In the genomic region with DNA sequence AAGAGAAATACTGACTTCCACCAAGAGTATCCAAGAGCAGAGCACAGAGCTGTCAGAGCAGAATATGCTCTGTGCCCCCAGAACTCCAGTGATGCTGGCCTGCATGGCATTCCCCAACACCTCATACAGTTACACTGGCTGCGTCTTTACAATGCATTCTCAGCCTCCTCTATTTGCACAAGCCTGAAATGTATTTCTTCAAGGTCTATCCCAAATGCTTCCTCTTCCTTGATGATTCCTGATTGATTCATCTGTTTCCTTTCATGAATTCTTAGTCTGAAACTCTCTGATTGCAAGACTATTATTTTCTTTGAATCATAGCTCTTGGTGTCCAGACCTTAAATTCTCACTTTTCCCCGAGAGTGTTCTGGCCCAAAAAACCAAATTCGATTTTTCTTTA, we compare ENCODE assay signal across 1 cellular context.
TF ChIP-seq lines count a peak whose summit lies in the region.

No MANE protein-coding gene starts in this region.

TF ChIP-seq in HepG2, 621 proteins besides CTCF, POLR2A, EP300 and RAD21 (continued from another document):
- TF ChIP-seq CREB1 (IDR thresholded peaks at IDR 0.05) (no peak), CREB1 (CRISPR knock-in tag; IDR thresholded peaks at IDR 0.05) (no peak), DPF2 (CRISPR knock-in tag; IDR thresholded peaks at IDR 0.05; ENCODE audit: borderline replicate concordance, low read depth) (no peak), ZNF737 (CRISPR knock-in tag; IDR thresholded peaks at IDR 0.05; ENCODE audit: borderline replicate concordance) (no peak), ZNF260 (CRISPR knock-in tag; IDR thresholded peaks at IDR 0.05; ENCODE audit: borderline replicate concordance, low read depth) (no peak)
- TF ChIP-seq, protein P1, sequence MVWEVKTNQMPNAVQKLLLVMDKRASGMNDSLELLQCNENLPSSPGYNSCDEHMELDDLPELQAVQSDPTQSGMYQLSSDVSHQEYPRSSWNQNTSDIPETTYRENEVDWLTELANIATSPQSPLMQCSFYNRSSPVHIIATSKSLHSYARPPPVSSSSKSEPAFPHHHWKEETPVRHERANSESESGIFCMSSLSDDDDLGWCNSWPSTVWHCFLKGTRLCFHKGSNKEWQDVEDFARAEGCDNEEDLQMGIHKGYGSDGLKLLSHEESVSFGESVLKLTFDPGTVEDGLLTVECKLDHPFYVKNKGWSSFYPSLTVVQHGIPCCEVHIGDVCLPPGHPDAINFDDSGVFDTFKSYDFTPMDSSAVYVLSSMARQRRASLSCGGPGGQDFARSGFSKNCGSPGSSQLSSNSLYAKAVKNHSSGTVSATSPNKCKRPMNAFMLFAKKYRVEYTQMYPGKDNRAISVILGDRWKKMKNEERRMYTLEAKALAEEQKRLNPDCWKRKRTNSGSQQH (CRISPR knock-in tag; IDR thresholded peaks at IDR 0.05; ENCODE audit: low read depth) = no peak
- TF ChIP-seq, protein P2, sequence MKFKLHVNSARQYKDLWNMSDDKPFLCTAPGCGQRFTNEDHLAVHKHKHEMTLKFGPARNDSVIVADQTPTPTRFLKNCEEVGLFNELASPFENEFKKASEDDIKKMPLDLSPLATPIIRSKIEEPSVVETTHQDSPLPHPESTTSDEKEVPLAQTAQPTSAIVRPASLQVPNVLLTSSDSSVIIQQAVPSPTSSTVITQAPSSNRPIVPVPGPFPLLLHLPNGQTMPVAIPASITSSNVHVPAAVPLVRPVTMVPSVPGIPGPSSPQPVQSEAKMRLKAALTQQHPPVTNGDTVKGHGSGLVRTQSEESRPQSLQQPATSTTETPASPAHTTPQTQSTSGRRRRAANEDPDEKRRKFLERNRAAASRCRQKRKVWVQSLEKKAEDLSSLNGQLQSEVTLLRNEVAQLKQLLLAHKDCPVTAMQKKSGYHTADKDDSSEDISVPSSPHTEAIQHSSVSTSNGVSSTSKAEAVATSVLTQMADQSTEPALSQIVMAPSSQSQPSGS (CRISPR knock-in tag; IDR thresholded peaks at IDR 0.05) = no peak
TF ChIP-seq in HepG2: peak in this region for 0.
